Comparison of ENCODE assay signal across 10 cellular contexts in the genomic region with DNA sequence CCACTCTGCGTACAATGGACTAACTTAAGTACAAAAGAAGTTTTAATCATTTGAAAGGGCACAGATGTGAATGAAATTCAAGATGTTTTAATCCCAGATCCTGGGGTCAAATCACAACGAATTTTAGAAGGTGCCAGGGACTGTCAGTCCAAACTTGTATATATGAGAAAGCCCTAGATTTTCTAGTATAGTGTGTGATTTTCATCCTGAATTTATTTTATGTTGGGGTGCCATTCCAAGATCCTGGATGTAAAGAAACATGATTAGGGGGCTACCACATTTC.
DNase-seq lines count a peak whose midpoint lies in the region; ATAC-seq and TF ChIP-seq lines count a peak whose summit lies in the region.
"Had no signal": no experiment of that assay in that cellular context is flagged by ENCODE, and none has a peak within 500 bp of the region (broad histone marks: within the 10 kb centered on the region; RNA-seq: fewer than 3 reads in every experiment).

No MANE protein-coding gene starts in this region.

- H4K20me1 ChIP-seq in osteoblast (ENCODE audit: insufficient read depth, low read length), result no peaks in the 10 kb centered on the region

- no peaks in the 10 kb centered on the region for H3K27me3 ChIP-seq in colonic mucosa
- no peaks in the 10 kb centered on the region for H3K27me3 ChIP-seq in osteoblast (ENCODE audit: insufficient read depth, low read length)

- no peaks in the 10 kb centered on the region for H3K9me3 ChIP-seq in colonic mucosa
- no peaks in the 10 kb centered on the region for H3K9me3 ChIP-seq in osteoblast (ENCODE audit: low read depth, low read length)

- peaks cover 36% of the 10 kb centered on the region for H3K79me2 ChIP-seq in osteoblast (ENCODE audit: insufficient read depth, low read length)

- H3K9ac ChIP-seq in colonic mucosa (ENCODE audit: low read depth in 2 of 2, low read length in 2 of 2), result peak overlapping the region in 1 of 2 donors; percentile 78

- TF ChIP-seq CTCF in colonic mucosa (IDR thresholded peaks at IDR 0.05) (no peak), osteoblast (IDR thresholded peaks at IDR 0.05; ENCODE audit: extremely low read depth, low read depth, low read length) (no peak)

- no peaks in the 10 kb centered on the region for H3K36me3 ChIP-seq in colonic mucosa
- H3K36me3 ChIP-seq in osteoblast (ENCODE audit: insufficient read depth, low read length), result no peaks in the 10 kb centered on the region

- no peak overlapping the region for H2AFZ ChIP-seq in osteoblast (ENCODE audit: low read length)

- DNase-seq in CD1c-positive myeloid dendritic cell (ENCODE audit: extremely low spot score) (peak; percentile 1), NCI-H524 (lab: John Stamatoyannopoulos, UW) (peak; percentile 36 to 93), colonic mucosa (no peak), osteoblast (ENCODE audit: insufficient read length, low spot score, missing footprints) (no peak), posterior vena cava (ENCODE audit: low spot score) (no peak)
- DNase-seq: H9, SHP77 had no signal

- H3K4me3 ChIP-seq in colonic mucosa (no peak overlapping the region), osteoblast (ENCODE audit: insufficient read depth, low read length) (no peak overlapping the region)

- H3K27ac ChIP-seq in colonic mucosa (peak overlapping the region; percentile 94), osteoblast (ENCODE audit: low read depth, low read length) (peak overlapping the region; percentile 99)

- intact Hi-C loops in colonic mucosa (cut with DNase I), result loop anchor here (5.0 kb wide), 1 partner anchor 41 kb away; no protein-coding TSS in a partner anchor
- intact Hi-C loops in posterior vena cava (cut with DNase I), result loop anchor here in 1 of 2 donors (5.0 kb wide), 1 partner anchor 41 kb away; no protein-coding TSS in a partner anchor

- H3K4me1 ChIP-seq in colonic mucosa (peaks cover 12% of the 10 kb centered on the region), osteoblast (ENCODE audit: insufficient read depth, low read length) (peaks cover 63% of the 10 kb centered on the region)

- ATAC-seq in GM19467 (IDR thresholded peaks at IDR 0.05; ENCODE audit: unreplicated experiment) (no peak), GM18498 (IDR thresholded peaks at IDR 0.05; ENCODE audit: unreplicated experiment) (no peak), HG03135 (IDR thresholded peaks at IDR 0.05; ENCODE audit: unreplicated experiment) (no peak)

- peak overlapping the region; percentile 86 for H3K4me2 ChIP-seq in osteoblast (ENCODE audit: insufficient read depth, low read length)

Comparison
In these comparisons a context has a peak if more than half of its experiments do, and no peak if none do; other contexts are left out.
1. DNase-seq: peak in CD1c-positive myeloid dendritic cell (single experiment) and NCI-H524 (2 of 2); none in colonic mucosa (single experiment), osteoblast (single experiment) and posterior vena cava (single experiment).